In the genomic region with DNA sequence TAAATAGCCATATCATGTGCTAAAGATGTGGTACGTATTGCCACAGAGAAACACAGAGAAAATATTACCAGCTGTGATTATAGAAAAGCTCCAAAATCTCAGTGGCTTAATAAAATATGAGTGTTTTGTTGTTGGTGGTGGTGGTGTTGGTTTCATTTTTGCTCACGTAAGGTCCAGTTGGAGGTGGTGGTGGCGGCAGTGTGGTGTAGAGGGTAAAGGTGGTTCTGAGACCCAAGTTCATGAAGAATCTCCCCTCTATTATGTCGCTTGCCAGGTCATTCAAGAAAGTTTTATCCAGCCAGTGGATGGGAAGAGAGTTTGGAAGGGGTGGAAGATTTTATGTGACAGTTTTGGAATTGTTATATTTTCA, we compare ENCODE assay signal across 15 cellular contexts.
DNase-seq lines count a peak whose midpoint lies in the region; ATAC-seq and TF ChIP-seq lines count a peak whose summit lies in the region.
"Had no signal": no experiment of that assay in that cellular context is flagged by ENCODE, and none has a peak within 500 bp of the region (broad histone marks: within the 10 kb centered on the region; RNA-seq: fewer than 3 reads in every experiment).

No MANE protein-coding gene starts in this region.

- H2AFZ ChIP-seq in PC-3 (ENCODE audit: low read length) = 0 out of 2 replicates have a peak overlapping the region, but pooled peaks have one; percentile 52

- BruUV-seq in PC-3 (replicated peaks; lab: Mats Ljungman, UMichigan) = no TSS peak

- no peak overlapping the region for H3K9ac ChIP-seq in PC-3 (ENCODE audit: low read length)
- H3K9ac ChIP-seq: neural progenitor cell had no signal

- H3K4me1 ChIP-seq in PC-3 (ENCODE audit: insufficient read depth, low read length) = peaks cover 8% of the 10 kb centered on the region; the same call in 1 of the 2 replicates
- H3K4me1 ChIP-seq: neural progenitor cell had no signal

- H3K27ac Mint-ChIP-seq in type B pancreatic cell = no peak overlapping the region
- H3K27ac Mint-ChIP-seq: activated CD8-positive, alpha-beta T cell treated with anti-CD3 and anti-CD28 coated beads, Interleukin-2, amount 10 ng/mL, durations not matched to agents 7 days and 5 days; CD4-positive, alpha-beta T cell; endodermal cell; neural progenitor cell had no signal

- H4K20me1 ChIP-seq in PC-3 (ENCODE audit: low read length) = no peaks in the 10 kb centered on the region

- no peaks in the 10 kb centered on the region for H3F3A ChIP-seq in PC-3 (ENCODE audit: low read length, unreplicated experiment)

- DNase-seq in PC-3 (no peak), T1000 (lab: John Stamatoyannopoulos, UW) (no peak), type B pancreatic cell (ENCODE audit: extremely low spot score, unreplicated experiment) (no peak), DMS79 treated with DMSO at 0.1 percent for 48 hours (lab: John Stamatoyannopoulos, UW) (no peak)
- no peak for DNase-seq in activated CD4-positive, alpha-beta T cell treated with anti-CD3 and anti-CD28 coated beads, Interleukin-2, amount 50 U/mL, for 48 hours
- DNase-seq: activated CD8-positive, alpha-beta T cell treated with anti-CD3 and anti-CD28 coated beads, Interleukin-2, amount 10 ng/mL, durations not matched to agents 7 days and 5 days; CD4-positive, alpha-beta T cell; endodermal cell; NCI-H226 had no signal

- H3K36me3 ChIP-seq in PC-3 (ENCODE audit: low read depth, low read length) = no peaks in the 10 kb centered on the region
- H3K36me3 ChIP-seq: neural progenitor cell, tibial nerve had no signal

- no peak overlapping the region for H3K4me3 Mint-ChIP-seq in type B pancreatic cell
- H3K4me3 Mint-ChIP-seq: activated CD8-positive, alpha-beta T cell treated with anti-CD3 and anti-CD28 coated beads, Interleukin-2, amount 10 ng/mL, durations not matched to agents 7 days and 5 days; CD4-positive, alpha-beta T cell; endodermal cell; neural progenitor cell had no signal

- H3K4me2 ChIP-seq in PC-3 (ENCODE audit: low read length) = peak overlapping the region; percentile 35
- H3K4me2 ChIP-seq: neural progenitor cell had no signal

- ATAC-seq in GM18505 (IDR thresholded peaks at IDR 0.05; ENCODE audit: unreplicated experiment) (peak; percentile 39), GM21447 (IDR thresholded peaks at IDR 0.05; ENCODE audit: unreplicated experiment) (peak; percentile 7), HG03064 (IDR thresholded peaks at IDR 0.05; ENCODE audit: low read depth, unreplicated experiment) (peak; percentile 22), PC-3 (no peak)

- H3K4me1 Mint-ChIP-seq in type B pancreatic cell (ENCODE audit: unreplicated experiment) = no peaks in the 10 kb centered on the region
- H3K4me1 Mint-ChIP-seq: endodermal cell had no signal

- no peak for TF ChIP-seq POLR2A in GM18505 (IDR thresholded peaks at IDR 0.05; ENCODE audit: borderline replicate concordance, extremely low read depth, insufficient read depth, insufficient read length)

- POLR2A ChIA-PET in PC-3 (lab: Charles Lee; ENCODE audit: unreplicated experiment) = no interaction called here

- no peak for TF ChIP-seq CTCF in PC-3 (conservative IDR thresholded peaks at IDR 0.05; ENCODE audit: low read depth, low read length)
- TF ChIP-seq CTCF in type B pancreatic cell (conservative IDR thresholded peaks at IDR 0.05) = no peak

- H3K9me3 ChIP-seq in PC-3 (ENCODE audit: low read length) = no peaks in the 10 kb centered on the region; the same call in 1 of the 2 replicates

- H3K27me3 Mint-ChIP-seq in type B pancreatic cell = no peaks in the 10 kb centered on the region
- H3K27me3 Mint-ChIP-seq: CD4-positive, alpha-beta T cell had no signal

- no peak overlapping the region for H3K27ac ChIP-seq in PC-3 (ENCODE audit: low read length)
- H3K27ac ChIP-seq: neural progenitor cell, SK-N-MC had no signal

- no peaks in the 10 kb centered on the region for H3K9me3 Mint-ChIP-seq in type B pancreatic cell
- H3K9me3 Mint-ChIP-seq: CD4-positive, alpha-beta T cell; endodermal cell had no signal

- intact Hi-C loops in PC-3 (cut with micrococcal nuclease) = no loop called here

- CTCF ChIA-PET in PC-3 (lab: Charles Lee) = no interaction called here

- H3K79me2 ChIP-seq in PC-3 (ENCODE audit: low read length) = no peaks in the 10 kb centered on the region

- no peaks in the 10 kb centered on the region for H3K9me2 ChIP-seq in PC-3 (replicated peaks; ENCODE audit: low read length)

- no peaks in the 10 kb centered on the region for H3K36me3 Mint-ChIP-seq in type B pancreatic cell
- H3K36me3 Mint-ChIP-seq: neural progenitor cell had no signal

- no peak overlapping the region for H3K4me3 ChIP-seq in PC-3 (ENCODE audit: low read length)
- H3K4me3 ChIP-seq: neural progenitor cell, SK-N-MC had no signal

- no peaks in the 10 kb centered on the region for H3K27me3 ChIP-seq in PC-3 (ENCODE audit: low read length)
- H3K27me3 ChIP-seq: neural progenitor cell had no signal
